ENCODE assay signal across 15 cellular contexts in genomic region chr17:32910769-32911168, GRCh38. TPM values are rescaled to one million over a fixed set of nuclear protein-coding genes. Genes with fewer than 3 reads are reported as not detected.
DNase-seq lines count a peak whose midpoint lies in the region; ATAC-seq and TF ChIP-seq lines count a peak whose summit lies in the region.
"Had no signal": no experiment of that assay in that cellular context is flagged by ENCODE, and none has a peak within 500 bp of the region (broad histone marks: within the 10 kb centered on the region; RNA-seq: fewer than 3 reads in every experiment).

No MANE protein-coding gene starts in this region.

- no peak for TF ChIP-seq EP300 in transverse colon (IDR thresholded peaks at IDR 0.05; ENCODE audit: low read depth)

- peak overlapping the region; percentile 84 for H2AFZ ChIP-seq in mammary epithelial cell (ENCODE audit: low read depth, low read length)

- TF ChIP-seq CTCF in mammary epithelial cell (conservative IDR thresholded peaks at IDR 0.05 in 1 of 2, IDR thresholded peaks at IDR 0.05 in 1 of 2; ENCODE audit: extremely low read depth in 1 of 2, insufficient read depth in 1 of 2, low read depth in 1 of 2, low read length in 2 of 2) (no peak), breast epithelium (IDR thresholded peaks at IDR 0.05) (no peak), transverse colon (IDR thresholded peaks at IDR 0.05) (no peak)

- no peak overlapping the region for H3K4me2 ChIP-seq in mammary epithelial cell (ENCODE audit: insufficient read depth, low read depth, low read length)

- no peaks in the 10 kb centered on the region for H4K20me1 ChIP-seq in mammary epithelial cell (ENCODE audit: insufficient read depth, low read length)

- 94% methylated on average over 3 of the region's 3 CpGs for WGBS in mammary epithelial cell (ENCODE audit: low coverage, missing lambda C conversion rate)
- WGBS in transverse colon (ENCODE audit: low coverage in 1 of 2), 2 donors: 40 to 69% methylated on average over 2 to 3 of the region's 3 CpGs

- no peak for DNase-seq in mammary epithelial cell
- DNase-seq in breast epithelium (ENCODE audit: low spot score in 2 of 2): no peak
- DNase-seq in activated T-helper 2 cell treated with anti-CD3 and anti-CD28 coated beads, Interferon-gamma antibody, Interleukin-2, Interleukin-4, amounts not matched to agents 10 μg/mL and 5 μg/mL and 100 μg/mL, durations not matched to agents 14 hours and 24 hours and 36 hours (ENCODE audit: low spot score): peak; percentile 6
- DNase-seq in left colon: peak; percentile 31 to 70
- peak; percentile 50 for DNase-seq in transverse colon
- DNase-seq in COR-L47 (lab: John Stamatoyannopoulos, UW): no peak
- no peak for DNase-seq in stimulated activated naive CD4-positive, alpha-beta T cell (lab: John Stamatoyannopoulos, UW)
- DNase-seq in activated gamma-delta T cell treated with Interleukin-2 at 50 U/mL for 16 hours: no peak
- DNase-seq: H7; NCI-H446; NCI-H69; NK-92 treated with Interleukin-12 subunit alpha and Interleukin-12 subunit beta, amount 100 ng/mL, for 24 hours had no signal

- H3K79me2 ChIP-seq in mammary epithelial cell (ENCODE audit: insufficient read depth, low read length): no peaks in the 10 kb centered on the region

- intact Hi-C loops in mammary epithelial cell (cut with micrococcal nuclease) (loop anchor here (1.0 kb wide), 2 partner anchors 33 to 127 kb away; partner anchors contain the start of gene MYO1D), breast epithelium (cut with DNase I; ENCODE audit: low total_unique reads) (no loop called here), left colon (cut with DNase I, micrococcal nuclease) (no loop called here), transverse colon (cut with DNase I; ENCODE audit: low total_unique reads) (no loop called here)
- intact Hi-C loops in activated T-helper 2 cell treated with anti-CD3 and anti-CD28 coated beads, Interferon-gamma antibody, Interleukin-2, Interleukin-4, amounts not matched to agents 10 μg/mL and 5 μg/mL and 100 μg/mL, durations not matched to agents 14 hours and 24 hours and 36 hours (cut with micrococcal nuclease): loop anchor here (1.0 to 10.0 kb wide), 2 partner anchors 33 to 386 kb away; partner anchors contain the start of gene MYO1D

- peaks cover 5% of the 10 kb centered on the region for H3K9me3 Mint-ChIP-seq in activated T-helper 2 cell treated with anti-CD3 and anti-CD28 coated beads, Interferon-gamma antibody, Interleukin-2, Interleukin-4, amounts not matched to agents 10 μg/mL and 5 μg/mL and 100 μg/mL, durations not matched to agents 14 hours and 24 hours and 36 hours
- H3K9me3 Mint-ChIP-seq: IgD-negative memory B cell had no signal

- in situ Hi-C loops in mammary epithelial cell (cut with MboI; ENCODE audit: low sequenced_read_pairs in 2 of 2): loop anchor here in 1 of 2 donors (25.0 kb wide), 1 partner anchor 473 kb away; the partner anchor contains the start of gene PSMD11
- in situ Hi-C loops in transverse colon (cut with MboI; ENCODE audit: low pct_ligation_motif_present in 1 of 4, low pct_unique_long_range_greater_than_20kb in 1 of 4, low sequenced_read_pairs in 3 of 4): loop anchor here (25.0 kb wide), 3 partner anchors 123 to 423 kb away; partner anchors contain the start of gene CDK5R1 (in 1 of the 4)

- no peaks in the 10 kb centered on the region for H3K36me3 ChIP-seq in mammary epithelial cell (ENCODE audit: insufficient read depth, low read length)
- H3K36me3 ChIP-seq in breast epithelium: no peaks in the 10 kb centered on the region
- H3K36me3 ChIP-seq in transverse colon: no peaks in the 10 kb centered on the region

- BruUV-seq in mammary epithelial cell (replicated peaks; lab: Mats Ljungman, UMichigan): no TSS peak

- ATAC-seq in left colon: peak; percentile 63

- TF ChIP-seq POLR2A in breast epithelium (IDR thresholded peaks at IDR 0.05): no peak
- no peak for TF ChIP-seq POLR2A in transverse colon (IDR thresholded peaks at IDR 0.05)

- H3K27me3 Mint-ChIP-seq in activated T-helper 2 cell treated with anti-CD3 and anti-CD28 coated beads, Interferon-gamma antibody, Interleukin-2, Interleukin-4, amounts not matched to agents 10 μg/mL and 5 μg/mL and 100 μg/mL, durations not matched to agents 14 hours and 24 hours and 36 hours (ENCODE audit: low read depth): no peaks in the 10 kb centered on the region

- CTCF ChIA-PET in mammary epithelial cell (lab: Charles Lee; ENCODE audit: low non-redundant PET): interaction anchor here (1.4 kb wide), 1 partner anchor 127 kb away, joined by 10 read pairs; no protein-coding TSS in a partner anchor

- H3K9ac ChIP-seq in mammary epithelial cell (ENCODE audit: insufficient read depth, low read length): no peak overlapping the region

- dilution Hi-C loops in mammary epithelial cell (cut with HindIII; ENCODE audit: low sequenced_read_pairs): no loop called here

- no peak overlapping the region for H3K4me3 Mint-ChIP-seq in activated T-helper 2 cell treated with anti-CD3 and anti-CD28 coated beads, Interferon-gamma antibody, Interleukin-2, Interleukin-4, amounts not matched to agents 10 μg/mL and 5 μg/mL and 100 μg/mL, durations not matched to agents 14 hours and 24 hours and 36 hours (ENCODE audit: low read depth)
- H3K4me3 Mint-ChIP-seq: IgD-negative memory B cell had no signal

- H3K4me3 ChIP-seq in mammary epithelial cell (replicated peaks in 1 of 3; ENCODE audit: insufficient read depth in 1 of 3, low read depth in 2 of 3, low read length in 3 of 3) (no peak overlapping the region), breast epithelium (no peak overlapping the region), transverse colon (no peak overlapping the region)

- H3K4me1 ChIP-seq in mammary epithelial cell (ENCODE audit: insufficient read depth, low read length) (no peaks in the 10 kb centered on the region), breast epithelium (no peaks in the 10 kb centered on the region), transverse colon (peaks cover 15 to 40% (median 30%) of the 10 kb centered on the region in 4 donors)

- no peak overlapping the region for H3K27ac ChIP-seq in mammary epithelial cell (ENCODE audit: insufficient read depth, low read depth, low read length)
- no peak overlapping the region for H3K27ac ChIP-seq in breast epithelium
- H3K27ac ChIP-seq in transverse colon: peak overlapping the region; percentile 73 to 83 (median 80)
- H3K27ac ChIP-seq: RWPE1 had no signal

- no peak overlapping the region for H3K27ac Mint-ChIP-seq in activated T-helper 2 cell treated with anti-CD3 and anti-CD28 coated beads, Interferon-gamma antibody, Interleukin-2, Interleukin-4, amounts not matched to agents 10 μg/mL and 5 μg/mL and 100 μg/mL, durations not matched to agents 14 hours and 24 hours and 36 hours
- H3K27ac Mint-ChIP-seq: IgD-negative memory B cell had no signal

- peaks cover 51% of the 10 kb centered on the region for H3K4me1 Mint-ChIP-seq in activated T-helper 2 cell treated with anti-CD3 and anti-CD28 coated beads, Interferon-gamma antibody, Interleukin-2, Interleukin-4, amounts not matched to agents 10 μg/mL and 5 μg/mL and 100 μg/mL, durations not matched to agents 14 hours and 24 hours and 36 hours (ENCODE audit: low read depth)

- no peaks in the 10 kb centered on the region for H3K9me3 ChIP-seq in mammary epithelial cell (replicated peaks; ENCODE audit: insufficient read depth, low read length)
- H3K9me3 ChIP-seq in breast epithelium: no peaks in the 10 kb centered on the region
- no peaks in the 10 kb centered on the region for H3K9me3 ChIP-seq in transverse colon

- no peaks in the 10 kb centered on the region for H3K27me3 ChIP-seq in mammary epithelial cell (ENCODE audit: insufficient read depth, low read length)
- H3K27me3 ChIP-seq in breast epithelium: no peaks in the 10 kb centered on the region
- H3K27me3 ChIP-seq in transverse colon: no peaks in the 10 kb centered on the region

- no peaks in the 10 kb centered on the region for H3K36me3 Mint-ChIP-seq in activated T-helper 2 cell treated with anti-CD3 and anti-CD28 coated beads, Interferon-gamma antibody, Interleukin-2, Interleukin-4, amounts not matched to agents 10 μg/mL and 5 μg/mL and 100 μg/mL, durations not matched to agents 14 hours and 24 hours and 36 hours (ENCODE audit: low read depth)
- H3K36me3 Mint-ChIP-seq: IgD-negative memory B cell had no signal

RNA-seq across cellular contexts. Expression of gene TMEM98, which starts 17.2 kb away (rescaled TPM):
- total RNA-seq in mammary epithelial cell: 100 to 1,000 TPM in 1 of 2 donors, 10 to 100 TPM in 1; 39.5 to 127 TPM
- 91.0 TPM for polyA plus RNA-seq in mammary epithelial cell
- polyA minus RNA-seq in mammary epithelial cell: 37.2 TPM
- total RNA-seq in breast epithelium: 100 to 1,000 TPM in 2 of 3 donors, 10 to 100 TPM in 1; 59.7 to 138 (median 129) TPM
- 18.8 and 19.3 TPM in 2 replicates for total RNA-seq in activated T-helper 2 cell treated with anti-CD3 and anti-CD28 coated beads, Interferon-gamma antibody, Interleukin-2, Interleukin-4, amounts not matched to agents 10 μg/mL and 5 μg/mL and 100 μg/mL, durations not matched to agents 14 hours and 24 hours and 36 hours
- 100 to 1,000 TPM; 111 to 114 TPM for total RNA-seq in left colon
- total RNA-seq in transverse colon: 100 to 1,000 TPM in 3 of 4 donors, 10 to 100 TPM in 1; 70.7 to 219 (median 175) TPM
- total RNA-seq: A172 had no signal
- polyA plus RNA-seq: IgD-negative memory B cell had no signal

RNA-seq across cellular contexts. Expression of gene MYO1D, which starts 33.8 kb away (rescaled TPM):
- total RNA-seq in mammary epithelial cell (10 to 100 TPM; 54.3 to 67.2 TPM), breast epithelium (100 to 1,000 TPM in 1 of 3 donors, 10 to 100 TPM in 2; 54.4 to 114 (median 76.7) TPM), left colon (100 to 1,000 TPM; 394 to 421 TPM), transverse colon (100 to 1,000 TPM; 247 to 569 (median 444) TPM)
- 55.2 TPM for polyA plus RNA-seq in mammary epithelial cell
- polyA minus RNA-seq in mammary epithelial cell: 99.1 TPM
- 22.8 and 23.4 TPM in 2 replicates for total RNA-seq in activated T-helper 2 cell treated with anti-CD3 and anti-CD28 coated beads, Interferon-gamma antibody, Interleukin-2, Interleukin-4, amounts not matched to agents 10 μg/mL and 5 μg/mL and 100 μg/mL, durations not matched to agents 14 hours and 24 hours and 36 hours

Comparison
In these comparisons a context has a peak if more than half of its experiments do, and no peak if none do; other contexts are left out.
1. intact Hi-C loops: an anchor here in mammary epithelial cell (1.0 kb wide) and activated T-helper 2 cell treated with anti-CD3 and anti-CD28 coated beads, Interferon-gamma antibody, Interleukin-2, Interleukin-4, amounts not matched to agents 10 μg/mL and 5 μg/mL and 100 μg/mL, durations not matched to agents 14 hours and 24 hours and 36 hours (1.0 to 10.0 kb wide); none called in breast epithelium, left colon and transverse colon.
2. DNase-seq: peak in activated T-helper 2 cell treated with anti-CD3 and anti-CD28 coated beads, Interferon-gamma antibody, Interleukin-2, Interleukin-4, amounts not matched to agents 10 μg/mL and 5 μg/mL and 100 μg/mL, durations not matched to agents 14 hours and 24 hours and 36 hours (single experiment), left colon (2 of 2) and transverse colon (single experiment); none in mammary epithelial cell (single experiment), breast epithelium (0 of 2), COR-L47 (single experiment), stimulated activated naive CD4-positive, alpha-beta T cell (0 of 6) and activated gamma-delta T cell treated with Interleukin-2 at 50 U/mL for 16 hours (single experiment).
3. H3K27ac ChIP-seq: peak in transverse colon (4 of 4); none in mammary epithelial cell (single experiment) and breast epithelium (0 of 2).